ENCODE assay signal across 27 cellular contexts in the genomic region with DNA sequence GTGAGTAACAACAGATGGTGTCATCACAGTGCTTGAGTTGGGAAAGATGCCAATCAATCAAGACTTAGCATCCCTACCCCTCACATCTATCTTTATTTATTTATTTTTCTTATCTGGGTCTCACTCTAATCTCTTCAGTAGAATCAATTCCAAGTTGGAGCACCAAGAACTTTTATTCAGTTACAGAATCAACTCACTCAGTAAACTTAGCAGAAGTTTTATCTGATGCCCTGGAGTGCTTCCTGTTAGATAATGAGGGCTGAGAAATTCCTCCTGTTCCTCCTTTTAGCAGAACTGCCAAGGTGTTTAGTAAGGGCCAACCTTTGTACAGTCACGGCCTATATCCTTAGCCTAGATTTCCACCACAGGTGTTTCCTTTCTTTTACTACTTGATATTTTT. TPM values are rescaled to one million over a fixed set of nuclear protein-coding genes. Genes with fewer than 3 reads are reported as not detected.
"Had no signal": no experiment of that assay in that cellular context is flagged by ENCODE, and none has a peak within 500 bp of the region (broad histone marks: within the 10 kb centered on the region; RNA-seq: fewer than 3 reads in every experiment).

No MANE protein-coding gene starts in this region.

- H3K9me3 ChIP-seq: mucosa of descending colon, ovary, right atrium auricular region, right lobe of liver, stomach, testis, tibial artery, upper lobe of right lung had no signal

- H3K27me3 ChIP-seq: hepatocyte, ovary, right atrium auricular region, right lobe of liver, stomach, testis, tibial artery, upper lobe of right lung had no signal

- H3K4me1 ChIP-seq: left ventricle myocardium inferior, right atrium auricular region, right lobe of liver, stomach, testis, upper lobe of right lung had no signal

- DNase-seq: islet precursor cell; left ventricle myocardium inferior; midbrain; mucosa of descending colon; naive thymus-derived CD4-positive, alpha-beta T cell; ovary; right lobe of liver; stimulated activated CD4-positive, alpha-beta T cell treated with anti-CD3 and anti-CD28 coated beads, Interleukin-12 subunit alpha, Interleukin-12 subunit beta, amount 100 ng/mL, for 4 hours; stimulated activated CD4-positive, alpha-beta T cell treated with anti-CD3 and anti-CD28 coated beads, Interleukin-15, amount 100 ng/mL, for 24 hours; stimulated activated CD4-positive, alpha-beta T cell treated with anti-CD3 and anti-CD28 coated beads, Interleukin-2, amount 100 ng/mL, for 24 hours; stimulated activated CD4-positive, alpha-beta T cell treated with anti-CD3 and anti-CD28 coated beads, Interleukin-4, amount 100 ng/mL, for 1 hour; stimulated activated naive B cell treated with anti-CD40 and anti-IgM and Interleukin-4, amounts not matched to agents 10 μg/mL and 1 μg/mL and 100 μg/mL, for 72 hours; stimulated activated naive CD8-positive, alpha-beta T cell treated with anti-CD3 and anti-CD28 coated beads, Interleukin-15, Interleukin-2, amounts not matched to agents 100 U/mL and 50 U/mL, for 24 hours; stomach; testis; tibial artery; upper lobe of right lung had no signal

- H3K36me3 ChIP-seq: left ventricle myocardium inferior, ovary, right atrium auricular region, right lobe of liver, stomach, tibial artery, upper lobe of right lung had no signal

- ATAC-seq: mucosa of descending colon; naive thymus-derived CD4-positive, alpha-beta T cell; natural killer cell treated with Interleukin-12 subunit alpha and Interleukin-12 subunit beta and Interleukin-15 and Interleukin-18, amount 100 ng/mL, for 72 hours; right lobe of liver; stimulated activated naive B cell treated with anti-CD40 and anti-IgM and Interleukin-4, amounts not matched to agents 10 μg/mL and 1 μg/mL and 100 μg/mL, for 72 hours; stimulated activated naive CD8-positive, alpha-beta T cell treated with anti-CD3 and anti-CD28 coated beads, Interleukin-15, Interleukin-2, amounts not matched to agents 100 U/mL and 50 U/mL, for 24 hours; upper lobe of right lung had no signal

- H3K27ac ChIP-seq: hepatocyte, left ventricle myocardium inferior, ovary, right atrium auricular region, right lobe of liver, stomach, testis, tibial artery, upper lobe of right lung had no signal

- H3K4me3 ChIP-seq: hepatocyte, left ventricle myocardium inferior, lung, mucosa of descending colon, ovary, right atrium auricular region, right lobe of liver, smooth muscle cell, stomach, testis, tibial artery, upper lobe of right lung had no signal

RNA-seq across cellular contexts. Expression of a gene that starts 11.3 kb away (rescaled TPM):
- total RNA-seq: hepatocyte; kidney epithelial cell; left ventricle myocardium inferior; mesenteric fat pad; myocyte; naive thymus-derived CD4-positive, alpha-beta T cell; natural killer cell treated with Interleukin-12 subunit alpha and Interleukin-12 subunit beta and Interleukin-15 and Interleukin-18, amount 100 ng/mL, for 72 hours; pulmonary artery endothelial cell; renal cortical epithelial cell; right atrium auricular region; right lobe of liver; smooth muscle cell had no signal
- polyA plus RNA-seq: hepatocyte; naive thymus-derived CD4-positive, alpha-beta T cell; smooth muscle cell had no signal
